Comparison of ENCODE assay signal across 13 cellular contexts in genomic region chr7:157122800-157123495, GRCh38. TPM values are rescaled to one million over a fixed set of nuclear protein-coding genes. Genes with fewer than 3 reads are reported as not detected.
DNase-seq lines count a peak whose midpoint lies in the region; ATAC-seq and TF ChIP-seq lines count a peak whose summit lies in the region.
"Had no signal": no experiment of that assay in that cellular context is flagged by ENCODE, and none has a peak within 500 bp of the region (broad histone marks: within the 10 kb centered on the region; RNA-seq: fewer than 3 reads in every experiment).

No MANE protein-coding gene starts in this region.

- intact Hi-C loops in right cardiac atrium (cut with DNase I): no loop called here

- no peaks in the 10 kb centered on the region for H3K4me1 ChIP-seq in HEK293 (ENCODE audit: control insufficient read depth, insufficient read depth, low read length)
- H3K4me1 ChIP-seq in osteoblast (ENCODE audit: insufficient read depth, low read length): no peaks in the 10 kb centered on the region
- H3K4me1 ChIP-seq in right cardiac atrium (ENCODE audit: control insufficient read depth, insufficient read depth, low read length): no peaks in the 10 kb centered on the region

- TF ChIP-seq CTCF in HEK293 (tag by site-specific recombination; IDR thresholded peaks at IDR 0.05) (no peak), osteoblast (IDR thresholded peaks at IDR 0.05; ENCODE audit: extremely low read depth, low read depth, low read length) (no peak)

- H3K4me3 ChIP-seq in HEK293 (ENCODE audit: low read depth, low read length) (no peak overlapping the region), osteoblast (ENCODE audit: insufficient read depth, low read length) (no peak overlapping the region), right cardiac atrium (ENCODE audit: low read length) (no peak overlapping the region)
- H3K4me3 ChIP-seq: BLaER1 treated with 17β-estradiol and CSF1 and Interleukin-3, amounts not matched to agents 10 nM and 100 nM had no signal

- 83% methylated on average over 12 of the region's 12 CpGs for WGBS in right cardiac atrium

- H3K27me3 ChIP-seq in osteoblast (ENCODE audit: insufficient read depth, low read length) (no peaks in the 10 kb centered on the region), right cardiac atrium (ENCODE audit: control insufficient read depth, insufficient read depth) (no peaks in the 10 kb centered on the region)
- H3K27me3 ChIP-seq: BLaER1 treated with 17β-estradiol and CSF1 and Interleukin-3, amounts not matched to agents 10 nM and 100 nM had no signal

- H3K27ac ChIP-seq in HEK293 (ENCODE audit: extremely low read depth, low read depth, low read length) (no peak overlapping the region), osteoblast (ENCODE audit: low read depth, low read length) (no peak overlapping the region), right cardiac atrium (ENCODE audit: low read length) (no peak overlapping the region)
- H3K27ac ChIP-seq: BLaER1 treated with 17β-estradiol and CSF1 and Interleukin-3, amounts not matched to agents 10 nM and 100 nM had no signal

- POLR2A ChIA-PET in HEK293 (lab: Yijun Ruan, JAX): interaction anchor here (0.6 kb wide), 1 partner anchor 238 kb away, joined by 4 read pairs; no protein-coding TSS in a partner anchor

- CTCF ChIA-PET in HEK293 (lab: Yijun Ruan, JAX): no interaction called here

- peak; percentile 21 for DNase-seq in activated effector memory CD4-positive, alpha-beta T cell treated with anti-CD3 and anti-CD28 coated beads, Interleukin-2, amount 50 U/mL, for 16 hours
- no peak for DNase-seq in activated effector memory CD4-positive, alpha-beta T cell treated with Interleukin-2 at 50 U/mL for 16 hours
- DNase-seq in mesenteric fat pad (ENCODE audit: low spot score): peak; percentile 76
- DNase-seq in osteoblast (ENCODE audit: insufficient read length, low spot score, missing footprints): peak; percentile 34
- DNase-seq in HPDE6-E6E7 (ENCODE audit: extremely low spot score): no peak
- no peak for DNase-seq in right cardiac atrium
- DNase-seq: Calu3; CD8-positive, alpha-beta T cell; GF-D8 had no signal

- ATAC-seq in GM21825 (IDR thresholded peaks at IDR 0.05; ENCODE audit: unreplicated experiment) (no peak), right cardiac atrium (no peak)
- ATAC-seq: CD8-positive, alpha-beta T cell; HCT116 had no signal

- H3K79me2 ChIP-seq in osteoblast (ENCODE audit: insufficient read depth, low read length): no peaks in the 10 kb centered on the region

- no peaks in the 10 kb centered on the region for H4K20me1 ChIP-seq in osteoblast (ENCODE audit: insufficient read depth, low read length)
- H4K20me1 ChIP-seq: BLaER1 treated with 17β-estradiol and CSF1 and Interleukin-3, amounts not matched to agents 10 nM and 100 nM had no signal

- H3K36me3 ChIP-seq in HEK293 (ENCODE audit: control insufficient read depth in 2 of 2, insufficient read depth in 1 of 2, low read length in 2 of 2) (no peaks in the 10 kb centered on the region), osteoblast (ENCODE audit: insufficient read depth, low read length) (no peaks in the 10 kb centered on the region)
- H3K36me3 ChIP-seq: BLaER1 treated with 17β-estradiol and CSF1 and Interleukin-3, amounts not matched to agents 10 nM and 100 nM had no signal

- H3K9me3 ChIP-seq in HEK293 (ENCODE audit: control insufficient read depth, insufficient read depth, low read depth, low read length): no peaks in the 10 kb centered on the region
- no peaks in the 10 kb centered on the region for H3K9me3 ChIP-seq in osteoblast (ENCODE audit: low read depth, low read length)
- H3K9me3 ChIP-seq in right cardiac atrium (ENCODE audit: control insufficient read depth, low read length): no peaks in the 10 kb centered on the region

- no peak overlapping the region for H3K4me2 ChIP-seq in osteoblast (ENCODE audit: insufficient read depth, low read length)
- H3K4me2 ChIP-seq: BLaER1 treated with 17β-estradiol and CSF1 and Interleukin-3, amounts not matched to agents 10 nM and 100 nM had no signal

- no peak overlapping the region for H2AFZ ChIP-seq in osteoblast (ENCODE audit: low read length)

TF ChIP-seq in HEK293, 187 proteins besides CTCF, POLR2A, EP300 and RAD21:
- TF ChIP-seq ZNF473 (tag by site-specific recombination; IDR thresholded peaks at IDR 0.05): no peak
- TF ChIP-seq ZNF704 (tag by site-specific recombination; IDR thresholded peaks at IDR 0.05): no peak
- no peak for TF ChIP-seq TCF7L2 (IDR thresholded peaks at IDR 0.05; ENCODE audit: borderline replicate concordance, low read depth, low read length)
- TF ChIP-seq ZNF530 (tag by site-specific recombination; IDR thresholded peaks at IDR 0.05; ENCODE audit: low read depth): no peak
- 0 out of 2 replicates have a peak, but pooled peaks have one; percentile 14 for TF ChIP-seq GLIS2 (tag by site-specific recombination; IDR thresholded peaks at IDR 0.05)
- TF ChIP-seq ZNF585B (tag by site-specific recombination; IDR thresholded peaks at IDR 0.05): no peak

RNA-seq across cellular contexts. Expression of gene UBE3C, which starts 15.8 kb away (rescaled TPM):
- 75.3 TPM for total RNA-seq in mesenteric fat pad
- total RNA-seq in osteoblast: 94.9 and 95.9 TPM in 2 replicates
- total RNA-seq in right cardiac atrium: 10 to 100 TPM; 47.4 to 59.7 (median 54.8) TPM
- polyA plus RNA-seq in right cardiac atrium: 22.0 TPM

Comparison
In these comparisons a context has a peak if more than half of its experiments do, and no peak if none do; other contexts are left out.
1. DNase-seq: peak in activated effector memory CD4-positive, alpha-beta T cell treated with anti-CD3 and anti-CD28 coated beads, Interleukin-2, amount 50 U/mL, for 16 hours (single experiment), mesenteric fat pad (single experiment) and osteoblast (single experiment); none in activated effector memory CD4-positive, alpha-beta T cell treated with Interleukin-2 at 50 U/mL for 16 hours (single experiment), HPDE6-E6E7 (single experiment) and right cardiac atrium (0 of 3).